In genomic region chr13:30157616-30157993, GRCh38 we compare ENCODE assay signal across 14 cellular contexts.
DNase-seq lines count a peak whose midpoint lies in the region; ATAC-seq, FAIRE-seq and TF ChIP-seq lines count a peak whose summit lies in the region.
"Had no signal": no experiment of that assay in that cellular context is flagged by ENCODE, and none has a peak within 500 bp of the region (broad histone marks: within the 10 kb centered on the region; RNA-seq: fewer than 3 reads in every experiment).

No MANE protein-coding gene starts in this region.

- intact Hi-C loops in kidney (cut with DNase I), result no loop called here

- 87 to 93% methylated on average over 7 of the region's 7 CpGs for WGBS in upper lobe of left lung, 2 donors

- H3K4me3 ChIP-seq in upper lobe of left lung (no peak overlapping the region), kidney (ENCODE audit: low read length in 2 of 2) (no peak overlapping the region)
- H3K4me3 ChIP-seq: smooth muscle cell, suprapubic skin had no signal

- H3K9me3 ChIP-seq in upper lobe of left lung, result no peaks in the 10 kb centered on the region
- no peaks in the 10 kb centered on the region for H3K9me3 ChIP-seq in kidney (ENCODE audit: control insufficient read depth in 1 of 2, low read length in 2 of 2)
- H3K9me3 ChIP-seq: suprapubic skin had no signal

- H3K27ac Mint-ChIP-seq in natural killer cell treated with Interleukin-12 subunit alpha and Interleukin-12 subunit beta and Interleukin-15 and Interleukin-18, amount 100 ng/mL, for 72 hours, result peak overlapping the region in 1 of 2 donors; percentile 86

- no peaks in the 10 kb centered on the region for H3K36me3 ChIP-seq in upper lobe of left lung
- H3K36me3 ChIP-seq in kidney (ENCODE audit: control insufficient read depth in 1 of 2, insufficient read depth in 2 of 2, low read length in 2 of 2), result no peaks in the 10 kb centered on the region
- H3K36me3 ChIP-seq: suprapubic skin had no signal

- ATAC-seq in GM21515 (IDR thresholded peaks at IDR 0.05; ENCODE audit: unreplicated experiment), result peak; percentile 50
- ATAC-seq in HG03095 (IDR thresholded peaks at IDR 0.05; ENCODE audit: unreplicated experiment), result peak; percentile 40
- peak in 1 of 2 donors; percentile 18 for ATAC-seq in natural killer cell treated with Interleukin-12 subunit alpha and Interleukin-12 subunit beta and Interleukin-15 and Interleukin-18, amount 100 ng/mL, for 72 hours
- no peak for ATAC-seq in upper lobe of left lung (ENCODE audit: low FRiP score in 2 of 2)

- H3K4me3 Mint-ChIP-seq in natural killer cell treated with Interleukin-12 subunit alpha and Interleukin-12 subunit beta and Interleukin-15 and Interleukin-18, amount 100 ng/mL, for 72 hours, result peak overlapping the region; percentile 48

- H3K9ac ChIP-seq in kidney (ENCODE audit: low read length in 2 of 2), result no peak overlapping the region

- peaks cover 2% of the 10 kb centered on the region for H3K36me3 Mint-ChIP-seq in natural killer cell treated with Interleukin-12 subunit alpha and Interleukin-12 subunit beta and Interleukin-15 and Interleukin-18, amount 100 ng/mL, for 72 hours

- H3K4me1 Mint-ChIP-seq in natural killer cell treated with Interleukin-12 subunit alpha and Interleukin-12 subunit beta and Interleukin-15 and Interleukin-18, amount 100 ng/mL, for 72 hours (ENCODE audit: low read depth in 2 of 2), result peaks cover 62 to 77% of the 10 kb centered on the region in 2 donors

- no peak for TF ChIP-seq POLR2A in upper lobe of left lung (IDR thresholded peaks at IDR 0.05)

- no peak overlapping the region for H3K27ac ChIP-seq in upper lobe of left lung
- no peak overlapping the region for H3K27ac ChIP-seq in kidney (ENCODE audit: low read depth in 2 of 2, low read length in 2 of 2)
- H3K27ac ChIP-seq: suprapubic skin had no signal

- TF ChIP-seq CTCF in upper lobe of left lung (IDR thresholded peaks at IDR 0.05), result no peak
- TF ChIP-seq CTCF in kidney (IDR thresholded peaks at IDR 0.05; ENCODE audit: borderline replicate concordance, extremely low read depth, insufficient read depth), result no peak

- FAIRE-seq in GM18507 (lab: Jason Lieb, UNC), result peak; percentile 79
- FAIRE-seq in kidney (lab: Jason Lieb, UNC), result no peak

- no peak for TF ChIP-seq EP300 in upper lobe of left lung (IDR thresholded peaks at IDR 0.05)

- H3K9me3 Mint-ChIP-seq in natural killer cell treated with Interleukin-12 subunit alpha and Interleukin-12 subunit beta and Interleukin-15 and Interleukin-18, amount 100 ng/mL, for 72 hours, result no peaks in the 10 kb centered on the region

- H3K4me1 ChIP-seq in upper lobe of left lung, result no peaks in the 10 kb centered on the region
- no peaks in the 10 kb centered on the region for H3K4me1 ChIP-seq in kidney (ENCODE audit: control insufficient read depth in 1 of 2, insufficient read depth in 1 of 2, low read depth in 1 of 2, low read length in 2 of 2)
- H3K4me1 ChIP-seq: suprapubic skin had no signal

- H3K27me3 ChIP-seq in upper lobe of left lung, result no peaks in the 10 kb centered on the region

- no peaks in the 10 kb centered on the region for H3K27me3 Mint-ChIP-seq in natural killer cell treated with Interleukin-12 subunit alpha and Interleukin-12 subunit beta and Interleukin-15 and Interleukin-18, amount 100 ng/mL, for 72 hours

- DNase-seq in GM18507 (ENCODE audit: extremely low spot score, insufficient read length, low read depth) (no peak), upper lobe of left lung (no peak), OCI-M1 (lab: John Stamatoyannopoulos, UW) (no peak), kidney (no peak)
- no peak for DNase-seq in natural killer cell treated with Interleukin-12 subunit alpha and Interleukin-12 subunit beta and Interleukin-15 and Interleukin-18, amount 100 ng/mL, for 72 hours (ENCODE audit: low spot score)
- DNase-seq: activated CD4-positive, CD25-positive, alpha-beta regulatory T cell treated with anti-CD3 and anti-CD28 coated beads, Interleukin-2, amount 50 U/mL, for 72 hours; activated T-cell treated with anti-CD3 and anti-CD28 coated beads, Interleukin-2, amount 50 U/mL, for 48 hours; aorta; GF-D8; SW 1271 had no signal

Comparison
In these comparisons a context has a peak if more than half of its experiments do, and no peak if none do; other contexts are left out.
1. ATAC-seq: peak in GM21515 (single experiment) and HG03095 (single experiment); none in upper lobe of left lung (0 of 2).